ENCODE assay signal across 1 cellular context in genomic region chr10:75403144-75404022, GRCh38.
A peak's percentile ranks its signal among the peaks of the same experiment; 100 is the strongest.
TF ChIP-seq lines count a peak whose summit lies in the region.

No MANE protein-coding gene starts in this region.

TF ChIP-seq in HepG2, 621 proteins besides CTCF, POLR2A, EP300 and RAD21 (continued from another document and continues in another):
- TF ChIP-seq HNF4A (CRISPR knock-in tag; IDR thresholded peaks at IDR 0.05) (no peak), BORCS8-MEF2B (CRISPR knock-in tag; IDR thresholded peaks at IDR 0.05) (no peak), HDAC6 (IDR thresholded peaks at IDR 0.05; ENCODE audit: low read depth, low read length) (no peak), REST (IDR thresholded peaks at IDR 0.05; ENCODE audit: borderline replicate concordance in 1 of 2, low read depth in 1 of 2, low read length in 2 of 2) (no peak), ELF4 (CRISPR knock-in tag; IDR thresholded peaks at IDR 0.05; ENCODE audit: borderline replicate concordance) (no peak), ZBTB39 (CRISPR knock-in tag; IDR thresholded peaks at IDR 0.05) (no peak), NFE2L1 (CRISPR knock-in tag; IDR thresholded peaks at IDR 0.05; ENCODE audit: borderline replicate concordance) (peak; percentile 27; the same call in 1 of the 2 replicates), ZNF431 (CRISPR knock-in tag; IDR thresholded peaks at IDR 0.05; ENCODE audit: borderline replicate concordance, low read depth) (no peak), SIN3B (IDR thresholded peaks at IDR 0.05; ENCODE audit: low read length) (no peak), IKZF4 (CRISPR knock-in tag; IDR thresholded peaks at IDR 0.05; ENCODE audit: borderline replicate concordance, low read depth, not compliant biosample characterization) (no peak), ZNF563 (CRISPR knock-in tag; IDR thresholded peaks at IDR 0.05) (0 out of 2 replicates have a peak, but pooled peaks have one; percentile 30), ZNF207 (IDR thresholded peaks at IDR 0.05; ENCODE audit: borderline replicate concordance) (no peak), U2AF1 (optimal IDR thresholded peaks at IDR 0.05; ENCODE audit: low read depth, low read length) (peak; percentile 21), SNAPC4 (CRISPR knock-in tag; IDR thresholded peaks at IDR 0.05) (0 out of 2 replicates have a peak, but pooled peaks have one; percentile 73), MIER2 (CRISPR knock-in tag; IDR thresholded peaks at IDR 0.05) (no peak), REL (CRISPR knock-in tag; conservative IDR thresholded peaks at IDR 0.05) (0 out of 2 replicates have a peak, but pooled peaks have one; percentile 65), ZNF446 (CRISPR knock-in tag; IDR thresholded peaks at IDR 0.05) (peak; percentile 90; the same call in 1 of the 2 replicates), FOXO1 (CRISPR knock-in tag; IDR thresholded peaks at IDR 0.05) (no peak), ZNF281 (CRISPR knock-in tag; IDR thresholded peaks at IDR 0.05; ENCODE audit: borderline replicate concordance) (peak; percentile 6; the same call in 1 of the 2 replicates), ZNF891 (CRISPR knock-in tag; IDR thresholded peaks at IDR 0.05) (no peak), ATF5 (CRISPR knock-in tag; IDR thresholded peaks at IDR 0.05; ENCODE audit: low read depth) (no peak), SKIL (CRISPR knock-in tag; IDR thresholded peaks at IDR 0.05; ENCODE audit: borderline replicate concordance) (0 out of 2 replicates have a peak, but pooled peaks have one; percentile 17), PATZ1 (CRISPR knock-in tag; IDR thresholded peaks at IDR 0.05) (0 out of 2 replicates have a peak, but pooled peaks have one; percentile 9), BATF2 (CRISPR knock-in tag; IDR thresholded peaks at IDR 0.05) (peak; percentile 84; the same call in 1 of the 2 replicates), ZNF441 (CRISPR knock-in tag; IDR thresholded peaks at IDR 0.05; ENCODE audit: borderline replicate concordance) (peak; percentile 18; the same call in 1 of the 2 replicates), SRY (CRISPR knock-in tag; IDR thresholded peaks at IDR 0.05) (no peak), ZNF547 (CRISPR knock-in tag; IDR thresholded peaks at IDR 0.05) (no peak), ZNF687 (CRISPR knock-in tag; IDR thresholded peaks at IDR 0.05) (peak; percentile 69)
